24 cellular contexts compared by ENCODE assay signal in genomic region chr2:102331311-102331980, GRCh38. TPM values are rescaled to one million over a fixed set of nuclear protein-coding genes. Genes with fewer than 3 reads are reported as not detected.
"Had no signal": no experiment of that assay in that cellular context is flagged by ENCODE, and none has a peak within 500 bp of the region (broad histone marks: within the 10 kb centered on the region; RNA-seq: fewer than 3 reads in every experiment).

No MANE protein-coding gene starts in this region.

- H3K9me3 ChIP-seq: Peyer's patch had no signal

- H3K4me3 ChIP-seq: Peyer's patch had no signal

- H3K27ac ChIP-seq: brain microvascular endothelial cell, Peyer's patch had no signal

- H3K27me3 ChIP-seq: brain microvascular endothelial cell, Peyer's patch had no signal

- H3K36me3 ChIP-seq: brain microvascular endothelial cell, Peyer's patch had no signal

- ATAC-seq: activated T-helper 17 cell treated with anti-CD3 and anti-CD28 coated beads, Interleukin-2, amount 50 U/mL, for 72 hours; T-helper 17 cell had no signal

- H3K4me1 ChIP-seq: Peyer's patch had no signal

- DNase-seq: activated B cell treated with CpG ODN at 0.5 μM for 24 hours; activated CD4-positive, alpha-beta memory T cell treated with anti-CD3 and anti-CD28 coated beads, Interleukin-2, amount 10 ng/mL, durations not matched to agents 7 days and 5 days; activated CD4-positive, alpha-beta T cell treated with anti-CD3 and anti-CD28 coated beads for 1 hour; activated CD4-positive, alpha-beta T cell treated with anti-CD3 and anti-CD28 coated beads, Interleukin-2, amount 50 U/mL, for 1 hour; activated gamma-delta T cell; activated naive CD4-positive, alpha-beta T cell treated with anti-CD3 and anti-CD28 coated beads for 36 hours; activated T-cell treated with anti-CD3 and anti-CD28 coated beads for 4 hours; activated T-cell treated with anti-CD3 and anti-CD28 coated beads, Interleukin-2, amount 50 U/mL, for 48 hours; brain microvascular endothelial cell; caudate nucleus; Kasumi-1; NCI-H1105 treated with DMSO at 0.1 percent for 48 hours; NCI-H1436 treated with DMSO at 0.1 percent for 48 hours; NCI-H187; NCI-H2081; NCI-H510A treated with DMSO at 0.1 percent for 48 hours; NCI-H69; NK-92 treated with Interleukin-12 subunit alpha and Interleukin-12 subunit beta, amount 100 ng/mL, for 24 hours; OCI-M1; Peyer's patch; SIG-M5; T-helper 17 cell; T-helper 9 cell had no signal

RNA-seq across cellular contexts. Expression of gene IL1RL1, which starts 20.1 kb away (rescaled TPM):
- total RNA-seq: activated B cell treated with CpG ODN at 0.5 μM for 24 hours had no signal
